Comparison of ENCODE assay signal across 8 cellular contexts in the genomic region with DNA sequence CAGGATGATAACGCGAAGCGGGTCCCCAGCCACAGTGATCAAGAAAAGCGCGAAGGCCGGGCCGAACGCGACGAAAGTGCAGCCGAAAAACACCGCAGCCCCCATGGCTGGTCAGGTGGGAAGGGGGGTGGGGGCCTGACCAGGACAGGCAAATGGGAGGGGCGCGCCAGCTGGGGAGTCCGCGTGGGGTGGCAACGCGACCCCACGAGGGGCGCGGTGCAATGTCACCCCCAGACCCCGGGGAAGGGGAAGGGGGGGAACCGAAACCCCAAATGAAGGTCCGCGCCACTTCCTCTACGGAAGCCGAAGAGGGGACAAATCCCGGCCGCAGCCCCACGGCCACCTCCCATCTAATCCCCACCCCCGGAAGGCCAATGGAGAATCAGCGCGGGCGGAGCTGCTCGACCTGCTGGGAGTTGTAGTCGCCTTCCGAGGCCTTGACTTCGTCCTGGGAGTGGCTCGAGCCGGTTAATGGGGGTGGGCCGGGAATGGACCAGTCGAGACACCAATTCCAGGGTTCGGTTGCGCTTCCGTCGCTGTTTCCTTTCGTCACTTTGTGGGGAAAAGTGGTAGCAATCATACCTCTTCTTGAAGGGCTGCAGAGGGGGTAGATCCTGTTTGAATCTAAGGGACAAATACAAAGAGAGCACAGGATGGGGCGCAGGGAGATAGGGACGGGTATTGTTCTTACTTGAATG. TPM values are rescaled to one million over a fixed set of nuclear protein-coding genes. Genes with fewer than 3 reads are reported as not detected.
DNase-seq lines count a peak whose midpoint lies in the region; ATAC-seq and TF ChIP-seq lines count a peak whose summit lies in the region.

Gene APH1A, minus strand, starts transcription at position 311 of the 698 bp plus-strand sequence. Its CDS starts 206 bp downstream, at position 105.

- H3K9ac ChIP-seq in H9 (ENCODE audit: extremely low read depth, insufficient read length, low read length): peak within 1 kb of the TSS; percentile 87

- H3K4me2 ChIP-seq in H9 (ENCODE audit: insufficient read depth, insufficient read length, low read length): peak within 1 kb of the TSS; percentile 74

- H3K18ac ChIP-seq in H9 (ENCODE audit: insufficient read length, low read depth, low read length): peak within 1 kb of the TSS; percentile 47

- no peaks in the 10 kb centered on the region for H4K20me1 ChIP-seq in H9 (ENCODE audit: control insufficient read depth, insufficient read depth, insufficient read length)

- H2BK20ac ChIP-seq in H9 (ENCODE audit: low read depth, low read length, poor library complexity, severe bottlenecking): no peak within 1 kb of the TSS

- peaks cover 22 to 39% (median 37%) of the 10 kb centered on the region in 3 experiments for H3K36me3 Mint-ChIP-seq in H9 (ENCODE audit: insufficient read depth in 1 of 3, low read depth in 3 of 3)
- no peaks in the 10 kb centered on the region for H3K36me3 Mint-ChIP-seq in natural killer cell treated with Interleukin-12 subunit alpha and Interleukin-12 subunit beta and Interleukin-15 and Interleukin-18, amount 100 ng/mL, for 72 hours

- H3K27me3 ChIP-seq in H9 (ENCODE audit: insufficient read depth, low read length): no peaks in the 10 kb centered on the region
- no peaks in the 10 kb centered on the region for H3K27me3 ChIP-seq in MG63

- ATAC-seq in natural killer cell treated with Interleukin-12 subunit alpha and Interleukin-12 subunit beta and Interleukin-15 and Interleukin-18, amount 100 ng/mL, for 72 hours: peak; percentile 98 to 99

- peak within 1 kb of the TSS; percentile 80 for H3K27ac ChIP-seq in H9 (ENCODE audit: insufficient read length, low read depth, low read length)

- H3K79me1 ChIP-seq in H9 (ENCODE audit: insufficient read depth, low read depth, low read length, poor library complexity, severe bottlenecking): peaks cover 5% of the 10 kb centered on the region

- H3K14ac ChIP-seq in H9 (ENCODE audit: insufficient read depth, low read length): peak within 1 kb of the TSS; percentile 44

- peaks cover 2% of the 10 kb centered on the region; the same call in 1 of the 2 replicates for H3K4me1 ChIP-seq in H9 (ENCODE audit: insufficient read depth, low read length)

- H4K91ac ChIP-seq in H9 (ENCODE audit: insufficient read length, low read depth, low read length): no peak within 1 kb of the TSS

- peaks cover 36% of the 10 kb centered on the region for H3K36me3 ChIP-seq in MG63

- H4K8ac ChIP-seq in H9 (replicated peaks; ENCODE audit: insufficient read length, low read depth, low read length): no peak within 1 kb of the TSS

- H3K79me2 ChIP-seq in H9 (ENCODE audit: insufficient read depth, low read length): peaks cover 6% of the 10 kb centered on the region; the same call in 1 of the 2 replicates

- TF ChIP-seq CTCF in H9 (conservative IDR thresholded peaks at IDR 0.05): no peak

- no peaks in the 10 kb centered on the region; a peak in 2 of 5 replicates for H3K9me3 Mint-ChIP-seq in H9
- H3K9me3 Mint-ChIP-seq in natural killer cell treated with Interleukin-12 subunit alpha and Interleukin-12 subunit beta and Interleukin-15 and Interleukin-18, amount 100 ng/mL, for 72 hours: no peaks in the 10 kb centered on the region

- no peaks in the 10 kb centered on the region for H3K27me3 Mint-ChIP-seq in H9 (ENCODE audit: low read depth)
- no peaks in the 10 kb centered on the region for H3K27me3 Mint-ChIP-seq in natural killer cell treated with Interleukin-12 subunit alpha and Interleukin-12 subunit beta and Interleukin-15 and Interleukin-18, amount 100 ng/mL, for 72 hours

- H2BK12ac ChIP-seq in H9 (ENCODE audit: insufficient read length, low read depth, low read length): no peak within 1 kb of the TSS

- peak within 1 kb of the TSS; percentile 100 for H3K4me3 Mint-ChIP-seq in H9
- peak within 1 kb of the TSS; percentile 89 for H3K4me3 Mint-ChIP-seq in natural killer cell treated with Interleukin-12 subunit alpha and Interleukin-12 subunit beta and Interleukin-15 and Interleukin-18, amount 100 ng/mL, for 72 hours

- H2BK120ac ChIP-seq in H9 (ENCODE audit: low read depth, low read length, poor library complexity, severe bottlenecking): no peak within 1 kb of the TSS

- no peak within 1 kb of the TSS for H3T11ph ChIP-seq in H9 (ENCODE audit: low read length)

- no peak within 1 kb of the TSS for H2BK5ac ChIP-seq in H9 (ENCODE audit: insufficient read length, low read length)

- no peaks in the 10 kb centered on the region for H3K9me3 ChIP-seq in H9 (ENCODE audit: control insufficient read depth, low read depth, low read length)
- no peaks in the 10 kb centered on the region for H3K9me3 ChIP-seq in MG63

- H2BK15ac ChIP-seq in H9 (ENCODE audit: low read depth, low read length): no peak within 1 kb of the TSS

- no peak within 1 kb of the TSS for H4K5ac ChIP-seq in H9 (ENCODE audit: insufficient read length, low read depth, low read length)

- H3K23ac ChIP-seq in H9 (ENCODE audit: insufficient read length, low read depth, low read length): no peak within 1 kb of the TSS

- H3K23me2 ChIP-seq in H9 (ENCODE audit: insufficient read length, low read depth, low read length, poor library complexity, severe bottlenecking): peaks cover 20% of the 10 kb centered on the region

- DNase-seq in ELR (ENCODE audit: low read depth) (peak; percentile 99), H9 (peak; percentile 99), MG63 (peak; percentile 100), SHP77 (lab: John Stamatoyannopoulos, UW) (peak; percentile 100), fibroblast of peridontal ligament (ENCODE audit: extremely low read depth) (peak; percentile 95)
- DNase-seq in activated T-helper 9 cell treated with anti-CD3 and anti-CD28 coated beads, Interleukin-2, amount 50 U/mL, for 16 hours (ENCODE audit: low read depth): peak; percentile 87
- DNase-seq in natural killer cell treated with Interleukin-12 subunit alpha and Interleukin-12 subunit beta and Interleukin-15 and Interleukin-18, amount 100 ng/mL, for 72 hours (ENCODE audit: low spot score): peak; percentile 96
- peak; percentile 95 for DNase-seq in stimulated activated naive CD4-positive, alpha-beta T cell treated with Interleukin-2 at 50 U/mL for 16 hours (lab: John Stamatoyannopoulos, UW)

- H2AK5ac ChIP-seq in H9 (ENCODE audit: insufficient read length, low read length): no peak within 1 kb of the TSS

- no peak within 1 kb of the TSS for H3K56ac ChIP-seq in H9 (ENCODE audit: insufficient read length, low read depth, low read length)

- no CpG with 5 or more reads among the region's 49 CpGs for WGBS in H9 (ENCODE audit: extremely low coverage, insufficient read length, low lambda C conversion rate)

- H3K4me1 Mint-ChIP-seq in H9: peaks cover 44 to 50% of the 10 kb centered on the region in 2 experiments
- peaks cover 24 to 26% of the 10 kb centered on the region in 2 donors for H3K4me1 Mint-ChIP-seq in natural killer cell treated with Interleukin-12 subunit alpha and Interleukin-12 subunit beta and Interleukin-15 and Interleukin-18, amount 100 ng/mL, for 72 hours (ENCODE audit: low read depth in 2 of 2)

- no peak within 1 kb of the TSS for H2AFZ ChIP-seq in H9 (ENCODE audit: low read length)

- peak within 1 kb of the TSS; percentile 98 to 99 (median 99) for H3K27ac Mint-ChIP-seq in H9
- peak within 1 kb of the TSS; percentile 84 to 95 for H3K27ac Mint-ChIP-seq in natural killer cell treated with Interleukin-12 subunit alpha and Interleukin-12 subunit beta and Interleukin-15 and Interleukin-18, amount 100 ng/mL, for 72 hours

- no peak within 1 kb of the TSS for H3K4ac ChIP-seq in H9 (ENCODE audit: low read depth, low read length)

- H3K4me3 ChIP-seq in MG63: peak within 1 kb of the TSS; percentile 97

RNA-seq across cellular contexts. Expression of gene APH1A, which starts in this region (rescaled TPM):
- 113 and 115 TPM in 2 replicates for total RNA-seq in H9 (2021)
- 136 and 156 TPM in 2 replicates for total RNA-seq in MG63 (2014; rRNA removed; shearing (Covaris generic); ENCODE audit: low replicate concordance)
- 100 to 1,000 TPM; 115 to 140 TPM for total RNA-seq in natural killer cell treated with Interleukin-12 subunit alpha and Interleukin-12 subunit beta and Interleukin-15 and Interleukin-18, amount 100 ng/mL, for 72 hours

Comparison
In these comparisons a context has a peak if more than half of its experiments do, and no peak if none do; other contexts are left out.
1. Peak in every context shown above with its lines: DNase-seq, ATAC-seq, H3K4me3 ChIP-seq and H3K27ac ChIP-seq.